1 cellular context compared by ENCODE assay signal in genomic region chr16:81746566-81746965, GRCh38.
TF ChIP-seq lines count a peak whose summit lies in the region.

No MANE protein-coding gene starts in this region.

TF ChIP-seq in IMR-90, 13 proteins besides CTCF, POLR2A, EP300 and RAD21 (continued from another document):
- TF ChIP-seq RCOR1 (IDR thresholded peaks at IDR 0.05; ENCODE audit: insufficient replicate concordance, low read length): no peak
- no peak for TF ChIP-seq RFX5 (IDR thresholded peaks at IDR 0.05; ENCODE audit: low read depth, low read length)
- TF ChIP-seq, protein P1, sequence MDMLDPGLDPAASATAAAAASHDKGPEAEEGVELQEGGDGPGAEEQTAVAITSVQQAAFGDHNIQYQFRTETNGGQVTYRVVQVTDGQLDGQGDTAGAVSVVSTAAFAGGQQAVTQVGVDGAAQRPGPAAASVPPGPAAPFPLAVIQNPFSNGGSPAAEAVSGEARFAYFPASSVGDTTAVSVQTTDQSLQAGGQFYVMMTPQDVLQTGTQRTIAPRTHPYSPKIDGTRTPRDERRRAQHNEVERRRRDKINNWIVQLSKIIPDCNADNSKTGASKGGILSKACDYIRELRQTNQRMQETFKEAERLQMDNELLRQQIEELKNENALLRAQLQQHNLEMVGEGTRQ (IDR thresholded peaks at IDR 0.05; ENCODE audit: low read depth, low read length): no peak
- TF ChIP-seq MXI1 (IDR thresholded peaks at IDR 0.05; ENCODE audit: borderline replicate concordance, low read depth, low read length): no peak
- TF ChIP-seq NFE2L2 (IDR thresholded peaks at IDR 0.05; ENCODE audit: low read depth, low read length): no peak
